Comparison of ENCODE assay signal across 18 cellular contexts in genomic region chr12:32032205-32032810, GRCh38.
DNase-seq lines count a peak whose midpoint lies in the region; ATAC-seq, FAIRE-seq and TF ChIP-seq lines count a peak whose summit lies in the region.
"Had no signal": no experiment of that assay in that cellular context is flagged by ENCODE, and none has a peak within 500 bp of the region (broad histone marks: within the 10 kb centered on the region; RNA-seq: fewer than 3 reads in every experiment).

No MANE protein-coding gene starts in this region.

- POLR2A ChIA-PET in BJ (lab: Charles Lee), result no interaction called here
- POLR2A ChIA-PET in K562 (lab: Yijun Ruan, JAX), result interaction anchor here (0.5 to 1.5 kb wide), 7 partner anchors 8 to 709 kb away, joined by 3 to 5 read pairs (median 3); partner anchors contain the start of gene ETFBKMT

- H3K9ac ChIP-seq in HUES64 (ENCODE audit: low read depth, low read length) (0 out of 2 replicates have a peak overlapping the region, but pooled peaks have one; percentile 9), K562 (ENCODE audit: insufficient read depth in 1 of 2, low read depth in 2 of 2, low read length in 2 of 2) (peak overlapping the region in 1 of 2 experiments; percentile 11; a peak in 2 of 4 replicates)
- H3K9ac ChIP-seq: BLaER1 treated with 17β-estradiol and CSF1 and Interleukin-3, amounts not matched to agents 10 nM and 100 nM had no signal

- no peak overlapping the region for H3K27ac ChIP-seq in HUES64 (ENCODE audit: low read depth, low read length)
- peak overlapping the region; percentile 68; the same call in 2 of the 3 replicates for H3K27ac ChIP-seq in K562 (ENCODE audit: extremely low read depth, low read depth, low read length)
- no peak overlapping the region for H3K27ac ChIP-seq in lower lobe of right lung
- H3K27ac ChIP-seq: BLaER1 treated with 17β-estradiol and CSF1 and Interleukin-3, amounts not matched to agents 10 nM and 100 nM; pancreas; RWPE1 had no signal

- no peaks in the 10 kb centered on the region for H3K36me3 Mint-ChIP-seq in nephron (ENCODE audit: low read depth)
- H3K36me3 Mint-ChIP-seq: stimulated activated naive B cell treated with anti-CD40 and anti-IgM and Interleukin-4, amounts not matched to agents 10 μg/mL and 1 μg/mL and 100 μg/mL, for 72 hours had no signal

- TF ChIP-seq CTCF in BJ (IDR thresholded peaks at IDR 0.05; ENCODE audit: insufficient read depth, low read depth, low read length) (no peak), K562 (IDR thresholded peaks at IDR 0.05 in 2 of 3, conservative IDR thresholded peaks at IDR 0.05 in 1 of 3; ENCODE audit: insufficient read depth in 2 of 3, low read depth in 1 of 3, low read length in 3 of 3) (no peak), nephron (IDR thresholded peaks at IDR 0.05; ENCODE audit: unreplicated experiment in 3 of 3) (no peak), GM10266 (IDR thresholded peaks at IDR 0.05; ENCODE audit: control insufficient read depth, insufficient read depth, low read depth, missing control alignments) (no peak), lower lobe of right lung (IDR thresholded peaks at IDR 0.05) (no peak)

- H3K4me1 ChIP-seq in HUES64 (ENCODE audit: insufficient read depth, low read length) (peaks cover 26% of the 10 kb centered on the region), K562 (replicated peaks in 1 of 2; ENCODE audit: control insufficient read depth in 2 of 2, insufficient read depth in 2 of 2, low read length in 2 of 2) (peaks cover 32 to 47% of the 10 kb centered on the region in 2 experiments), lower lobe of right lung (no peaks in the 10 kb centered on the region)
- H3K4me1 ChIP-seq: BLaER1 treated with 17β-estradiol and CSF1 and Interleukin-3, amounts not matched to agents 10 nM and 100 nM; pancreas had no signal

- no peak for TF ChIP-seq RAD21 in K562 (CRISPR knock-in tag; conservative IDR thresholded peaks at IDR 0.05 in 1 of 2, IDR thresholded peaks at IDR 0.05 in 1 of 2)

- no peaks in the 10 kb centered on the region for H3K27me3 ChIP-seq in BJ (ENCODE audit: control insufficient read depth, insufficient read depth, low read length)
- no peaks in the 10 kb centered on the region for H3K27me3 ChIP-seq in HUES64 (ENCODE audit: insufficient read depth, low read length)
- H3K27me3 ChIP-seq in K562 (ENCODE audit: control insufficient read depth in 2 of 2, insufficient read depth in 2 of 2, low read length in 2 of 2), result no peaks in the 10 kb centered on the region
- H3K27me3 ChIP-seq in lower lobe of right lung (ENCODE audit: low read depth), result no peaks in the 10 kb centered on the region
- H3K27me3 ChIP-seq: BLaER1 treated with 17β-estradiol and CSF1 and Interleukin-3, amounts not matched to agents 10 nM and 100 nM; MG63; pancreas had no signal

- no peaks in the 10 kb centered on the region for H3K27me3 Mint-ChIP-seq in nephron (ENCODE audit: low read depth)
- H3K27me3 Mint-ChIP-seq: stimulated activated naive B cell treated with anti-CD40 and anti-IgM and Interleukin-4, amounts not matched to agents 10 μg/mL and 1 μg/mL and 100 μg/mL, for 72 hours had no signal

- peak overlapping the region; percentile 77 for H2AFZ ChIP-seq in K562 (ENCODE audit: low read depth, low read length)

- no peak overlapping the region for H3K4me2 ChIP-seq in K562 (ENCODE audit: insufficient read depth, low read length)
- H3K4me2 ChIP-seq: BLaER1 treated with 17β-estradiol and CSF1 and Interleukin-3, amounts not matched to agents 10 nM and 100 nM had no signal

- H3K36me3 ChIP-seq in BJ (ENCODE audit: control insufficient read depth, insufficient read depth, low read length), result no peaks in the 10 kb centered on the region
- H3K36me3 ChIP-seq in HUES64 (ENCODE audit: insufficient read depth, low read length), result no peaks in the 10 kb centered on the region
- no peaks in the 10 kb centered on the region for H3K36me3 ChIP-seq in K562 (ENCODE audit: control insufficient read depth, insufficient read depth, low read length)
- H3K36me3 ChIP-seq in lower lobe of right lung, result no peaks in the 10 kb centered on the region
- H3K36me3 ChIP-seq: BLaER1 treated with 17β-estradiol and CSF1 and Interleukin-3, amounts not matched to agents 10 nM and 100 nM; MG63; pancreas had no signal

- ATAC-seq in K562, result no peak
- ATAC-seq in left colon, result no peak
- ATAC-seq in lower lobe of right lung, result no peak
- ATAC-seq: pancreas; stimulated activated naive B cell treated with anti-CD40 and anti-IgM and Interleukin-4, amounts not matched to agents 10 μg/mL and 1 μg/mL and 100 μg/mL, for 72 hours had no signal

- no TSS peak for BruUV-seq in K562 (replicated peaks; lab: Mats Ljungman, UMichigan)

- H4K20me1 ChIP-seq in K562 (replicated peaks; ENCODE audit: control insufficient read depth, insufficient read depth, low read length), result no peaks in the 10 kb centered on the region
- H4K20me1 ChIP-seq: BLaER1 treated with 17β-estradiol and CSF1 and Interleukin-3, amounts not matched to agents 10 nM and 100 nM had no signal

- intact Hi-C loops in K562 (cut with micrococcal nuclease) (no loop called here), left colon (cut with DNase I, micrococcal nuclease) (no loop called here), lower lobe of right lung (cut with DNase I) (no loop called here)

- no peaks in the 10 kb centered on the region for H3K9me3 Mint-ChIP-seq in nephron
- H3K9me3 Mint-ChIP-seq: T-helper 2 cell treated with Interferon-gamma antibody and Interleukin-4, amounts not matched to agents 5 μg/mL and 100 μg/mL, for 36 hours had no signal

- no peaks in the 10 kb centered on the region for H3K9me1 ChIP-seq in K562 (ENCODE audit: control insufficient read depth, insufficient read depth, low read length)

- no peak for FAIRE-seq in K562 (lab: Jason Lieb, UNC)
- FAIRE-seq: endometrium, pancreas had no signal

- H3K4me3 ChIP-seq in BJ (ENCODE audit: low read depth, low read length) (no peak overlapping the region), HUES64 (ENCODE audit: low read length) (no peak overlapping the region), K562 (no peak overlapping the region), lower lobe of right lung (no peak overlapping the region)
- H3K4me3 ChIP-seq: BLaER1 treated with 17β-estradiol and CSF1 and Interleukin-3, amounts not matched to agents 10 nM and 100 nM; MG63; pancreas had no signal

- DNase-seq in BJ (ENCODE audit: low read depth) (peak; percentile 38), K562 (ENCODE audit: extremely low read depth in 1 of 4, low spot score in 3 of 4) (no peak), GM10266 (ENCODE audit: extremely low spot score) (no peak), left colon (no peak), lower lobe of right lung (no peak), hippocampal formation (lab: John Stamatoyannopoulos, UW) (no peak)
- DNase-seq: activated gamma-delta T cell treated with Interleukin-2 at 50 U/mL for 16 hours; hypothalamus; MG63; NCI-H446 treated with DMSO at 0.1 percent for 48 hours; pancreas; stimulated activated naive B cell treated with anti-CD40 and anti-IgM and Interleukin-4, amounts not matched to agents 10 μg/mL and 1 μg/mL and 100 μg/mL, for 72 hours had no signal

- H3K27ac Mint-ChIP-seq in nephron, result peak overlapping the region; percentile 14 to 48 (median 21)
- H3K27ac Mint-ChIP-seq: stimulated activated naive B cell treated with anti-CD40 and anti-IgM and Interleukin-4, amounts not matched to agents 10 μg/mL and 1 μg/mL and 100 μg/mL, for 72 hours; T-helper 2 cell treated with Interferon-gamma antibody and Interleukin-4, amounts not matched to agents 5 μg/mL and 100 μg/mL, for 36 hours had no signal

- H3K4me1 Mint-ChIP-seq in nephron, result peaks cover 31% of the 10 kb centered on the region

- 85% methylated on average over 7 of the region's 7 CpGs for WGBS in HUES64
- WGBS in K562 (ENCODE audit: insufficient coverage, low coverage, missing lambda C conversion rate), result 46% methylated on average over 7 of the region's 7 CpGs

- TF ChIP-seq EP300 in K562 (IDR thresholded peaks at IDR 0.05; ENCODE audit: low read length), result no peak

- H3K9me3 ChIP-seq in HUES64 (ENCODE audit: insufficient read depth, low read depth, low read length) (no peaks in the 10 kb centered on the region), K562 (replicated peaks; ENCODE audit: control insufficient read depth, insufficient read depth, low read depth, low read length) (no peaks in the 10 kb centered on the region), lower lobe of right lung (no peaks in the 10 kb centered on the region)
- H3K9me3 ChIP-seq: BLaER1 treated with 17β-estradiol and CSF1 and Interleukin-3, amounts not matched to agents 10 nM and 100 nM; MG63; pancreas had no signal

- TF ChIP-seq POLR2A in K562 (conservative IDR thresholded peaks at IDR 0.05), result no peak

- CTCF ChIA-PET in BJ (lab: Yijun Ruan, JAX), result no interaction called here
- CTCF ChIA-PET in K562 (lab: Yijun Ruan, JAX; ENCODE audit: low intra/inter-chr PET ratio), result no interaction called here

- H3K79me2 ChIP-seq in K562 (ENCODE audit: control insufficient read depth, insufficient read depth, low read length), result no peaks in the 10 kb centered on the region

- H3K4me3 Mint-ChIP-seq in nephron, result no peak overlapping the region
- H3K4me3 Mint-ChIP-seq: stimulated activated naive B cell treated with anti-CD40 and anti-IgM and Interleukin-4, amounts not matched to agents 10 μg/mL and 1 μg/mL and 100 μg/mL, for 72 hours; T-helper 2 cell treated with Interferon-gamma antibody and Interleukin-4, amounts not matched to agents 5 μg/mL and 100 μg/mL, for 36 hours had no signal

- in situ Hi-C loops in K562 (cut with MboI), result no loop called here

TF ChIP-seq in K562, 482 proteins besides CTCF, POLR2A, EP300 and RAD21 (continues in another document):
- TF ChIP-seq FOXA3 (CRISPR knock-in tag; conservative IDR thresholded peaks at IDR 0.05 in 1 of 2, IDR thresholded peaks at IDR 0.05 in 1 of 2) (no peak), ZBTB17 (CRISPR knock-in tag; IDR thresholded peaks at IDR 0.05) (0 out of 2 replicates have a peak, but pooled peaks have one; percentile 45)
